Comparison of ENCODE assay signal across 28 cellular contexts in the genomic region with DNA sequence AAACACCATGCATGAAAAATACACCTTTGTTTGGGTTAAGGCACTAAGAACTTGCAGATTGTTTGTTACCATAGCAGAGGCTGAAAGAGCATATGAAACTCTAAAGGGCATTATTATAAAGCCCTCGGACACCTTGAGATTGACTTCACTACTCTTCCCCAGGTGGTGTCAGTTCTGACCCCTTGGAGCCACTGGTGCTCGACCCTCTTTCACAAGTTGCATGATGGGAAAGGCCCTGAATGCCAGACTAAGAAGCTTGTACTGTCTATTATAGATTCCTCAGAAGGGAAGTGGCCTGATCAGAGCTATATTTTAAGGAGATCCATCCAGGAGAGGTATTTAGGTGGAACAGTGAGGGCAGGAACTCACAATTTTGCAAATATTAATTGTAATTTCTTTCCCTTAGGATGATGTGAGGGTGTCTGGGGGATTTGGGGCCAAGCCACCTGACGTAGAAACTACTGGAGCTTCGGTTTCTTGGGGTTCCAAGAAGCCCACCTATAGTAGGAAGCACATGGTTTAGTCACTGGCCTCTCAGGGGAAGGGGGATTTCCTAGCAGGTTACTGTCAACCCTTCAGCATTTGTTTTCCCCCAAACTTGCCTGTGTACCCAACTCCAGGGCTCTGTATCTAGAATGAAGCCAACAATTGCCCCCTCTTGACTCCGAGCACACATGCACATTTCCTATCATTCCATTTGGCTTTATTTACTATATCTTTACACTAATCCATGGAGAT.
"Had no signal": no experiment of that assay in that cellular context is flagged by ENCODE, and none has a peak within 500 bp of the region (broad histone marks: within the 10 kb centered on the region; RNA-seq: fewer than 3 reads in every experiment).

No MANE protein-coding gene starts in this region.

- H3K27ac Mint-ChIP-seq: immature natural killer cell; naive thymus-derived CD8-positive, alpha-beta T cell; nephron; progenitor cell of endocrine pancreas; stimulated activated naive CD8-positive, alpha-beta T cell treated with anti-CD3 and anti-CD28 coated beads, Interleukin-15, amount 100 ng/mL, for 72 hours; type B pancreatic cell had no signal

- H3K4me2 ChIP-seq: smooth muscle cell had no signal

- H3K4me3 ChIP-seq: left lung, lower lobe of right lung, right atrium auricular region, right lobe of liver, smooth muscle cell, tibial nerve, uterus had no signal

- H3K36me3 ChIP-seq: lower lobe of right lung, neutrophil, right atrium auricular region, right lobe of liver, uterus had no signal

- H3K4me1 ChIP-seq: left lung, lower lobe of right lung, parathyroid adenoma, right atrium auricular region, right lobe of liver, tibial nerve, uterus had no signal

- H3K9me3 Mint-ChIP-seq: immature natural killer cell had no signal

- H3K4me3 Mint-ChIP-seq: immature natural killer cell; naive thymus-derived CD8-positive, alpha-beta T cell; nephron; neural crest cell; stimulated activated naive CD8-positive, alpha-beta T cell treated with anti-CD3 and anti-CD28 coated beads, Interleukin-15, amount 100 ng/mL, for 72 hours; type B pancreatic cell had no signal

- DNase-seq: hypothalamus; immature natural killer cell; kidney; left colon; left lung; lower lobe of right lung; mammary epithelial cell; mesenchymal stem cell; naive thymus-derived CD8-positive, alpha-beta T cell; occipital lobe; right lobe of liver; stimulated activated CD4-positive, alpha-beta T cell treated with anti-CD3 and anti-CD28 coated beads, Interleukin-1b, Interleukin-23, amount 100 ng/mL, for 48 hours; stimulated activated CD4-positive, alpha-beta T cell treated with anti-CD3 and anti-CD28 coated beads, Interleukin-2, amount 100 ng/mL, for 48 hours; stimulated activated CD4-positive, alpha-beta T cell treated with anti-CD3 and anti-CD28 coated beads, Interleukin-4, amount 100 ng/mL, for 4 hours; stimulated activated CD8-positive, alpha-beta memory T cell treated with anti-CD3 and anti-CD28 coated beads, Interleukin-4, amount 100 ng/mL, for 48 hours; stimulated activated naive CD4-positive, alpha-beta T cell; stimulated activated naive CD8-positive, alpha-beta T cell treated with anti-CD3 and anti-CD28 coated beads, Interleukin-15, amount 100 ng/mL, for 72 hours; substantia nigra; uterus had no signal

- H3K27me3 Mint-ChIP-seq: naive thymus-derived CD8-positive, alpha-beta T cell; progenitor cell of endocrine pancreas; stimulated activated naive CD8-positive, alpha-beta T cell treated with anti-CD3 and anti-CD28 coated beads, Interleukin-15, amount 100 ng/mL, for 72 hours; type B pancreatic cell had no signal

- H3K79me2 ChIP-seq: parathyroid adenoma had no signal

- H3K4me1 Mint-ChIP-seq: immature natural killer cell; nephron; neural crest cell; stimulated activated naive CD8-positive, alpha-beta T cell treated with anti-CD3 and anti-CD28 coated beads, Interleukin-15, amount 100 ng/mL, for 72 hours had no signal

- H2AFZ ChIP-seq: parathyroid adenoma had no signal

- ATAC-seq: left colon; left lung; lower lobe of right lung; naive thymus-derived CD8-positive, alpha-beta T cell; right lobe of liver; stimulated activated naive CD8-positive, alpha-beta T cell treated with anti-CD3 and anti-CD28 coated beads, Interleukin-15, amount 100 ng/mL, for 72 hours had no signal

- H3K9ac ChIP-seq: parathyroid adenoma had no signal

- H3K27ac ChIP-seq: left lung, lower lobe of right lung, neutrophil, parathyroid adenoma, right atrium auricular region, right lobe of liver, tibial nerve, uterus had no signal

- H3K9me3 ChIP-seq: lower lobe of right lung, neutrophil, right atrium auricular region, right lobe of liver, tibial nerve, uterus had no signal

- H3K27me3 ChIP-seq: left lung, neutrophil, right atrium auricular region, right lobe of liver, tibial nerve, uterus had no signal
